In genomic region chr15:92069308-92070244, GRCh38 we compare ENCODE assay signal across 8 cellular contexts.
DNase-seq lines count a peak whose midpoint lies in the region; ATAC-seq and TF ChIP-seq lines count a peak whose summit lies in the region.

No MANE protein-coding gene starts in this region.

- ATAC-seq in GM18861 (IDR thresholded peaks at IDR 0.05; ENCODE audit: unreplicated experiment) (peak; percentile 38), HG03442 (IDR thresholded peaks at IDR 0.05; ENCODE audit: unreplicated experiment) (peak; percentile 66)

- no peaks in the 10 kb centered on the region for H3K4me1 ChIP-seq in parathyroid adenoma

- H3K9ac ChIP-seq in parathyroid adenoma = no peak overlapping the region

- H3K27me3 ChIP-seq in parathyroid adenoma (ENCODE audit: control insufficient read depth, insufficient read depth, low read length) = no peaks in the 10 kb centered on the region

- peaks cover 39% of the 10 kb centered on the region for H3K4me1 Mint-ChIP-seq in activated CD4-positive, alpha-beta T cell treated with anti-CD3 and anti-CD28 coated beads, Interleukin-2, amount 10 ng/mL, durations not matched to agents 7 days and 5 days
- peaks cover 7% of the 10 kb centered on the region for H3K4me1 Mint-ChIP-seq in glutamatergic neuron (ENCODE audit: low read depth, unreplicated experiment)

- H3K79me2 ChIP-seq in parathyroid adenoma = peaks cover 4% of the 10 kb centered on the region

- no peak for TF ChIP-seq CTCF in epithelial cell of esophagus (IDR thresholded peaks at IDR 0.05; ENCODE audit: insufficient read depth, low read depth, low read length, missing control alignments)
- no peak for TF ChIP-seq CTCF in parathyroid adenoma (IDR thresholded peaks at IDR 0.05)
- TF ChIP-seq CTCF in glutamatergic neuron (IDR thresholded peaks at IDR 0.05; ENCODE audit: partially characterized antibody, unreplicated experiment) = no peak

- no peak for DNase-seq in activated CD4-positive, alpha-beta T cell treated with anti-CD3 and anti-CD28 coated beads, Interleukin-2, amount 10 ng/mL, durations not matched to agents 7 days and 5 days
- DNase-seq in epithelial cell of esophagus (ENCODE audit: low read depth) (peak; percentile 95), midbrain (lab: John Stamatoyannopoulos, UW) (no peak), iPS-NIHi11 (ENCODE audit: low spot score) (no peak), glutamatergic neuron (no peak)

- no peak overlapping the region for H3K27ac Mint-ChIP-seq in activated CD4-positive, alpha-beta T cell treated with anti-CD3 and anti-CD28 coated beads, Interleukin-2, amount 10 ng/mL, durations not matched to agents 7 days and 5 days
- H3K27ac Mint-ChIP-seq in glutamatergic neuron (ENCODE audit: unreplicated experiment) = no peak overlapping the region

- peak overlapping the region; percentile 20 for H3K4me3 Mint-ChIP-seq in activated CD4-positive, alpha-beta T cell treated with anti-CD3 and anti-CD28 coated beads, Interleukin-2, amount 10 ng/mL, durations not matched to agents 7 days and 5 days
- H3K4me3 Mint-ChIP-seq in glutamatergic neuron (ENCODE audit: unreplicated experiment) = no peak overlapping the region

- no peaks in the 10 kb centered on the region for H3K9me3 Mint-ChIP-seq in activated CD4-positive, alpha-beta T cell treated with anti-CD3 and anti-CD28 coated beads, Interleukin-2, amount 10 ng/mL, durations not matched to agents 7 days and 5 days
- H3K9me3 Mint-ChIP-seq in glutamatergic neuron (ENCODE audit: unreplicated experiment) = no peaks in the 10 kb centered on the region

- H3K4me3 ChIP-seq in epithelial cell of esophagus (ENCODE audit: low read length) = peak overlapping the region; percentile 13
- no peak overlapping the region for H3K4me3 ChIP-seq in parathyroid adenoma (ENCODE audit: low read depth, low read length)

- POLR2A ChIA-PET in activated CD4-positive, alpha-beta T cell treated with anti-CD3 and anti-CD28 coated beads, Interleukin-2, amount 10 ng/mL, durations not matched to agents 7 days and 5 days (lab: Charles Lee) = no interaction called here

- peak overlapping the region; percentile 24 for H3K27ac ChIP-seq in parathyroid adenoma

- no peak overlapping the region for H2AFZ ChIP-seq in parathyroid adenoma

- no peaks in the 10 kb centered on the region for H3K36me3 Mint-ChIP-seq in activated CD4-positive, alpha-beta T cell treated with anti-CD3 and anti-CD28 coated beads, Interleukin-2, amount 10 ng/mL, durations not matched to agents 7 days and 5 days (ENCODE audit: low read depth)
- H3K36me3 Mint-ChIP-seq in glutamatergic neuron (ENCODE audit: unreplicated experiment) = no peaks in the 10 kb centered on the region

- no peak overlapping the region for H3K4me2 ChIP-seq in parathyroid adenoma (ENCODE audit: low read length)

- no peaks in the 10 kb centered on the region for H3K9me3 ChIP-seq in parathyroid adenoma (ENCODE audit: control insufficient read depth, low read length)

- H3K36me3 ChIP-seq in parathyroid adenoma (ENCODE audit: control insufficient read depth, insufficient read depth, low read length) = no peaks in the 10 kb centered on the region

- no peaks in the 10 kb centered on the region for H3K27me3 Mint-ChIP-seq in activated CD4-positive, alpha-beta T cell treated with anti-CD3 and anti-CD28 coated beads, Interleukin-2, amount 10 ng/mL, durations not matched to agents 7 days and 5 days
- no peaks in the 10 kb centered on the region for H3K27me3 Mint-ChIP-seq in glutamatergic neuron (ENCODE audit: unreplicated experiment)

- CTCF ChIA-PET in activated CD4-positive, alpha-beta T cell treated with anti-CD3 and anti-CD28 coated beads, Interleukin-2, amount 10 ng/mL, durations not matched to agents 7 days and 5 days (lab: Charles Lee) = interaction anchor here (0.5 kb wide), 1 partner anchor 257 kb away, joined by 3 read pairs; no protein-coding TSS in a partner anchor
